Comparison of ENCODE assay signal across 13 cellular contexts in genomic region chr10:13877154-13877909, GRCh38.
DNase-seq lines count a peak whose midpoint lies in the region; ATAC-seq, FAIRE-seq and TF ChIP-seq lines count a peak whose summit lies in the region.
"Had no signal": no experiment of that assay in that cellular context is flagged by ENCODE, and none has a peak within 500 bp of the region (broad histone marks: within the 10 kb centered on the region; RNA-seq: fewer than 3 reads in every experiment).

No MANE protein-coding gene starts in this region.

- H3K4me3 ChIP-seq in coronary artery (peak overlapping the region; percentile 34), kidney (ENCODE audit: low read length in 2 of 2) (no peak overlapping the region)
- H3K4me3 ChIP-seq: prostate gland had no signal

- no peak overlapping the region for H3K27ac Mint-ChIP-seq in activated naive CD4-positive, alpha-beta T cell treated with anti-CD3 and anti-CD28 coated beads, Interleukin-2, amount 10 ng/mL, durations not matched to agents 7 days and 5 days

- H3K36me3 Mint-ChIP-seq in activated naive CD4-positive, alpha-beta T cell treated with anti-CD3 and anti-CD28 coated beads, Interleukin-2, amount 10 ng/mL, durations not matched to agents 7 days and 5 days = no peaks in the 10 kb centered on the region

- H3K27ac ChIP-seq in coronary artery (peak overlapping the region; percentile 59 to 88), kidney (ENCODE audit: low read depth in 2 of 2, low read length in 2 of 2) (peak overlapping the region in 1 of 2 donors; percentile 30)
- H3K27ac ChIP-seq: prostate gland, VCaP had no signal

- FAIRE-seq in kidney (lab: Jason Lieb, UNC) = no peak

- intact Hi-C loops in kidney (cut with DNase I) (no loop called here), sciatic nerve (cut with DNase I) (no loop called here)

- no peak overlapping the region for H3K9ac ChIP-seq in kidney (ENCODE audit: low read length in 2 of 2)

- H3K9me3 ChIP-seq in kidney (ENCODE audit: control insufficient read depth in 1 of 2, low read length in 2 of 2) = no peaks in the 10 kb centered on the region
- H3K9me3 ChIP-seq: prostate gland had no signal

- CTCF ChIA-PET in activated naive CD4-positive, alpha-beta T cell treated with anti-CD3 and anti-CD28 coated beads, Interleukin-2, amount 10 ng/mL, durations not matched to agents 7 days and 5 days (lab: Charles Lee) = no interaction called here

- H3K36me3 ChIP-seq in kidney (ENCODE audit: control insufficient read depth in 1 of 2, insufficient read depth in 2 of 2, low read length in 2 of 2) = no peaks in the 10 kb centered on the region
- H3K36me3 ChIP-seq: prostate gland had no signal

- H3K9me3 Mint-ChIP-seq in activated naive CD4-positive, alpha-beta T cell treated with anti-CD3 and anti-CD28 coated beads, Interleukin-2, amount 10 ng/mL, durations not matched to agents 7 days and 5 days = no peaks in the 10 kb centered on the region

- H3K27me3 Mint-ChIP-seq in activated naive CD4-positive, alpha-beta T cell treated with anti-CD3 and anti-CD28 coated beads, Interleukin-2, amount 10 ng/mL, durations not matched to agents 7 days and 5 days = peaks cover 22% of the 10 kb centered on the region

- H3K4me1 Mint-ChIP-seq in activated naive CD4-positive, alpha-beta T cell treated with anti-CD3 and anti-CD28 coated beads, Interleukin-2, amount 10 ng/mL, durations not matched to agents 7 days and 5 days = no peaks in the 10 kb centered on the region

- H3K4me3 Mint-ChIP-seq in activated naive CD4-positive, alpha-beta T cell treated with anti-CD3 and anti-CD28 coated beads, Interleukin-2, amount 10 ng/mL, durations not matched to agents 7 days and 5 days = no peak overlapping the region

- H3K4me1 ChIP-seq in kidney (ENCODE audit: control insufficient read depth in 1 of 2, insufficient read depth in 1 of 2, low read depth in 1 of 2, low read length in 2 of 2) = peaks cover 6 to 10% of the 10 kb centered on the region in 2 donors
- H3K4me1 ChIP-seq: prostate gland had no signal

- peak; percentile 70 for ATAC-seq in sciatic nerve

- TF ChIP-seq CTCF in coronary artery (IDR thresholded peaks at IDR 0.05) = no peak
- TF ChIP-seq CTCF in kidney (IDR thresholded peaks at IDR 0.05; ENCODE audit: borderline replicate concordance, extremely low read depth, insufficient read depth) = no peak

- DNase-seq in EH (ENCODE audit: low read depth) (peak; percentile 90), coronary artery (ENCODE audit: low spot score) (peak; percentile 91), kidney (peak; percentile 74), sciatic nerve (ENCODE audit: low spot score) (no peak), RKO (ENCODE audit: low spot score) (no peak), NCI-H774 (lab: John Stamatoyannopoulos, UW) (no peak)
- DNase-seq in NK-92 treated with Interleukin-12 subunit alpha and Interleukin-12 subunit beta, amount 100 ng/mL, for 24 hours (lab: John Stamatoyannopoulos, UW) = no peak
- DNase-seq in activated naive CD4-positive, alpha-beta T cell treated with anti-CD3 and anti-CD28 coated beads, Interleukin-2, amount 10 ng/mL, durations not matched to agents 7 days and 5 days = no peak
- DNase-seq: activated T-cell treated with anti-CD3 and anti-CD28 coated beads, Interleukin-2, amount 50 U/mL, for 1 hour; AML-193; NCI-H446 treated with DMSO at 0.1 percent for 48 hours had no signal

Comparison
In these comparisons a context has a peak if more than half of its experiments do, and no peak if none do; other contexts are left out.
1. DNase-seq: peak in EH (single experiment), coronary artery (single experiment) and kidney (single experiment); none in sciatic nerve (single experiment), RKO (single experiment), NCI-H774 (single experiment), NK-92 treated with Interleukin-12 subunit alpha and Interleukin-12 subunit beta, amount 100 ng/mL, for 24 hours (single experiment) and activated naive CD4-positive, alpha-beta T cell treated with anti-CD3 and anti-CD28 coated beads, Interleukin-2, amount 10 ng/mL, durations not matched to agents 7 days and 5 days (single experiment).